Comparison of ENCODE assay signal across 17 cellular contexts in genomic region chr1:183275322-183275721, GRCh38.
A peak's percentile ranks its signal among the peaks of the same experiment; 100 is the strongest.
DNase-seq lines count a peak whose midpoint lies in the region; ATAC-seq and TF ChIP-seq lines count a peak whose summit lies in the region.
"Had no signal": no experiment of that assay in that cellular context is flagged by ENCODE, and none has a peak within 500 bp of the region (broad histone marks: within the 10 kb centered on the region; RNA-seq: fewer than 3 reads in every experiment).

No MANE protein-coding gene starts in this region.

- DNase-seq in H9 = peak; percentile 12
- DNase-seq in IMR-90 = no peak
- DNase-seq in mesenchymal stem cell = no peak
- DNase-seq in spleen = peak; percentile 13
- no peak for DNase-seq in HPDE6-E6E7 (ENCODE audit: extremely low spot score)
- DNase-seq: ACHN; BE2C; Caco-2; CD4-positive, alpha-beta T cell; DMS153; DMS79; GDM1 had no signal

- peaks cover 26% of the 10 kb centered on the region for H3K9me1 ChIP-seq in IMR-90 (ENCODE audit: insufficient read depth, low read length)

- no peak for TF ChIP-seq RAD21 in IMR-90 (IDR thresholded peaks at IDR 0.05; ENCODE audit: low read length)

- H3K23ac ChIP-seq in H9 (ENCODE audit: insufficient read length, low read depth, low read length) = no peak overlapping the region
- H3K23ac ChIP-seq in IMR-90 (ENCODE audit: low read depth, low read length) = no peak overlapping the region
- no peak overlapping the region for H3K23ac ChIP-seq in mesenchymal stem cell (ENCODE audit: low read length in 2 of 2)

- peaks cover 8% of the 10 kb centered on the region; the same call in 1 of the 2 replicates for H3K4me1 ChIP-seq in H9 (ENCODE audit: insufficient read depth, low read length)
- H3K4me1 ChIP-seq in IMR-90 (ENCODE audit: control insufficient read depth, insufficient read depth, low read length) = peaks cover 36% of the 10 kb centered on the region
- H3K4me1 ChIP-seq in mesenchymal stem cell (ENCODE audit: control insufficient read depth, insufficient read depth, low read depth, low read length) = peaks cover 18% of the 10 kb centered on the region
- peaks cover 0 to 20% (median 0%) of the 10 kb centered on the region in 6 donors for H3K4me1 ChIP-seq in spleen

- H2BK20ac ChIP-seq in H9 (ENCODE audit: low read depth, low read length, poor library complexity, severe bottlenecking) (no peak overlapping the region), IMR-90 (ENCODE audit: low read depth, low read length) (peak overlapping the region; percentile 37; the same call in 1 of the 2 replicates)

- no peak overlapping the region for H3K18ac ChIP-seq in H9 (ENCODE audit: insufficient read length, low read depth, low read length)
- H3K18ac ChIP-seq in IMR-90 (ENCODE audit: low read depth, low read length) = no peak overlapping the region
- peak overlapping the region in 1 of 2 experiments; percentile 68 for H3K18ac ChIP-seq in mesenchymal stem cell (ENCODE audit: low read depth in 1 of 2, low read length in 2 of 2)

- no TSS peak for BruUV-seq in IMR-90 (replicated peaks; lab: Mats Ljungman, UMichigan)

- TF ChIP-seq CTCF in H9 (conservative IDR thresholded peaks at IDR 0.05) (no peak), IMR-90 (conservative IDR thresholded peaks at IDR 0.05; ENCODE audit: low read depth, low read length) (no peak), spleen (IDR thresholded peaks at IDR 0.05 in 8 of 11, conservative IDR thresholded peaks at IDR 0.05 in 3 of 11) (no peak)

- intact Hi-C loops in IMR-90 (cut with micrococcal nuclease) = loop anchor here (5.0 kb wide), 1 partner anchor 128 kb away; no protein-coding TSS in a partner anchor
- intact Hi-C loops in spleen (cut with DNase I; ENCODE audit: low total_unique reads) = no loop called here

- H4K20me1 ChIP-seq in H9 (ENCODE audit: control insufficient read depth, insufficient read depth, insufficient read length) (no peaks in the 10 kb centered on the region), IMR-90 (ENCODE audit: insufficient read depth, low read length) (no peaks in the 10 kb centered on the region; the same call in 1 of the 2 replicates)

- H4K5ac ChIP-seq in H9 (ENCODE audit: insufficient read length, low read depth, low read length) = no peak overlapping the region
- H4K5ac ChIP-seq in IMR-90 (ENCODE audit: low read depth, low read length) = no peak overlapping the region; the same call in 1 of the 2 replicates

- no peak overlapping the region for H2AK5ac ChIP-seq in H9 (ENCODE audit: insufficient read length, low read length)
- peak overlapping the region; percentile 82 for H2AK5ac ChIP-seq in IMR-90 (ENCODE audit: low read depth, low read length)
- no peak overlapping the region for H2AK5ac ChIP-seq in mesenchymal stem cell (ENCODE audit: low read length, severe bottlenecking)

- no peaks in the 10 kb centered on the region for H3K23me2 ChIP-seq in H9 (ENCODE audit: insufficient read length, low read depth, low read length, poor library complexity, severe bottlenecking)

- H2BK120ac ChIP-seq in H9 (ENCODE audit: low read depth, low read length, poor library complexity, severe bottlenecking) = no peak overlapping the region
- peak overlapping the region; percentile 77 for H2BK120ac ChIP-seq in IMR-90 (ENCODE audit: low read depth, low read length)
- H2BK120ac ChIP-seq in mesenchymal stem cell (ENCODE audit: low read depth, low read length) = peak overlapping the region; percentile 54

- ATAC-seq in IMR-90 (ENCODE audit: low read depth) (no peak), GM21381 (IDR thresholded peaks at IDR 0.05; ENCODE audit: unreplicated experiment) (no peak), HG03520 (IDR thresholded peaks at IDR 0.05; ENCODE audit: unreplicated experiment) (no peak)
- ATAC-seq: GM23338, HCT116 had no signal

- H3K4me1 Mint-ChIP-seq in H9 = peaks cover 29 to 30% of the 10 kb centered on the region in 2 experiments

- no peak overlapping the region for H3K4ac ChIP-seq in H9 (ENCODE audit: low read depth, low read length)
- peak overlapping the region; percentile 70 for H3K4ac ChIP-seq in IMR-90 (ENCODE audit: low read depth, low read length)
- no peak overlapping the region for H3K4ac ChIP-seq in mesenchymal stem cell (ENCODE audit: low read depth in 1 of 2, low read length in 2 of 2)

- H3K27me3 ChIP-seq in H9 (ENCODE audit: insufficient read depth, low read length) = no peaks in the 10 kb centered on the region
- H3K27me3 ChIP-seq in IMR-90 (ENCODE audit: control insufficient read depth, insufficient read depth, low read length) = no peaks in the 10 kb centered on the region
- no peaks in the 10 kb centered on the region for H3K27me3 ChIP-seq in mesenchymal stem cell (ENCODE audit: control insufficient read depth in 1 of 2, insufficient read depth in 1 of 2, low read length in 2 of 2)
- no peaks in the 10 kb centered on the region for H3K27me3 ChIP-seq in spleen (replicated peaks in 1 of 7)
- H3K27me3 ChIP-seq: BE2C had no signal

- in situ Hi-C loops in IMR-90 (cut with MboI; ENCODE audit: low sequenced_read_pairs) = no loop called here

- H3K36me3 ChIP-seq in IMR-90 (ENCODE audit: control insufficient read depth, insufficient read depth, low read length) (no peaks in the 10 kb centered on the region), mesenchymal stem cell (ENCODE audit: control insufficient read depth in 1 of 2, insufficient read depth in 2 of 2, low read depth in 1 of 2, low read length in 2 of 2) (no peaks in the 10 kb centered on the region), spleen (no peaks in the 10 kb centered on the region)
- H3K36me3 ChIP-seq: BE2C had no signal

- H3K9ac ChIP-seq in H9 (ENCODE audit: extremely low read depth, insufficient read length, low read length) = no peak overlapping the region
- no peak overlapping the region for H3K9ac ChIP-seq in IMR-90 (ENCODE audit: low read depth, low read length)
- peak overlapping the region; percentile 31 for H3K9ac ChIP-seq in mesenchymal stem cell (ENCODE audit: low read length)

- H3K56ac ChIP-seq in H9 (ENCODE audit: insufficient read length, low read depth, low read length) (no peak overlapping the region), IMR-90 (ENCODE audit: extremely low read depth, insufficient read depth, low read length) (no peak overlapping the region)

- H2BK5ac ChIP-seq in H9 (ENCODE audit: insufficient read length, low read length) (no peak overlapping the region), IMR-90 (ENCODE audit: low read depth, low read length, poor library complexity, severe bottlenecking) (peak overlapping the region; percentile 45), mesenchymal stem cell (ENCODE audit: low read depth, low read length, poor library complexity, severe bottlenecking) (no peak overlapping the region)

- H3K27ac ChIP-seq in H9 (ENCODE audit: insufficient read length, low read depth, low read length) (no peak overlapping the region), IMR-90 (ENCODE audit: insufficient read depth, low read length) (no peak overlapping the region), mesenchymal stem cell (ENCODE audit: low read length, poor library complexity, severe bottlenecking) (no peak overlapping the region), spleen (no peak overlapping the region)
- H3K27ac ChIP-seq: C4-2B had no signal

- no peaks in the 10 kb centered on the region for H3K9me3 Mint-ChIP-seq in H9
- H3K9me3 Mint-ChIP-seq: CD4-positive, alpha-beta T cell; GM23338 had no signal

- no peak overlapping the region for H2BK15ac ChIP-seq in H9 (ENCODE audit: low read depth, low read length)
- H2BK15ac ChIP-seq in IMR-90 (ENCODE audit: low read depth, low read length) = 0 out of 3 replicates have a peak overlapping the region, but pooled peaks have one; percentile 31
- no peak overlapping the region for H2BK15ac ChIP-seq in mesenchymal stem cell (ENCODE audit: low read depth, poor library complexity, severe bottlenecking)

- H4K8ac ChIP-seq in H9 (replicated peaks; ENCODE audit: insufficient read length, low read depth, low read length) (no peak overlapping the region), IMR-90 (ENCODE audit: low read depth in 2 of 2, low read length in 2 of 2) (peak overlapping the region in 1 of 2 experiments; percentile 29; a peak in 2 of 4 replicates), mesenchymal stem cell (ENCODE audit: low read length) (peak overlapping the region; percentile 7)

- H3K14ac ChIP-seq in H9 (ENCODE audit: insufficient read depth, low read length) (no peak overlapping the region), IMR-90 (replicated peaks; ENCODE audit: low read depth, low read length) (peak overlapping the region; percentile 33; the same call in 1 of the 2 replicates), mesenchymal stem cell (ENCODE audit: low read length in 2 of 2) (no peak overlapping the region)

- no CpG with 5 or more reads among the region's 3 CpGs for WGBS in H9 (ENCODE audit: extremely low coverage, insufficient read length, low lambda C conversion rate)
- WGBS in IMR-90 (ENCODE audit: extremely low coverage in 2 of 2, insufficient read length in 1 of 2), 2 experiments = no CpG with 5 or more reads among the region's 3 CpGs
- WGBS in mesenchymal stem cell = 95% methylated on average over 1 of the region's 3 CpGs
- WGBS in spleen, 5 donors = 78 to 94% (median 85%) methylated on average over 3 of the region's 3 CpGs

- H3K4me3 Mint-ChIP-seq in H9 = no peak overlapping the region
- H3K4me3 Mint-ChIP-seq: CD4-positive, alpha-beta T cell; GM23338 had no signal

- H4K91ac ChIP-seq in H9 (ENCODE audit: insufficient read length, low read depth, low read length) = no peak overlapping the region
- H4K91ac ChIP-seq in IMR-90 (ENCODE audit: insufficient read depth, low read depth, low read length) = peak overlapping the region; percentile 61
- no peak overlapping the region for H4K91ac ChIP-seq in mesenchymal stem cell (ENCODE audit: low read length)

- H3K4me3 ChIP-seq in IMR-90 (ENCODE audit: insufficient read depth, low read depth, low read length) (no peak overlapping the region), mesenchymal stem cell (ENCODE audit: insufficient read depth in 1 of 2, low read depth in 1 of 2, low read length in 2 of 2) (no peak overlapping the region), spleen (no peak overlapping the region)
- H3K4me3 ChIP-seq: GM23338 had no signal

- H3K79me1 ChIP-seq in H9 (ENCODE audit: insufficient read depth, low read depth, low read length, poor library complexity, severe bottlenecking) (no peaks in the 10 kb centered on the region), IMR-90 (ENCODE audit: low read depth in 1 of 2, low read length in 2 of 2) (peaks cover 0 to 26% of the 10 kb centered on the region in 2 experiments; a peak in 2 of 4 replicates), mesenchymal stem cell (replicated peaks; ENCODE audit: low read length, poor library complexity, severe bottlenecking) (no peaks in the 10 kb centered on the region)

- H3K9me3 ChIP-seq in H9 (ENCODE audit: control insufficient read depth, low read depth, low read length) (no peaks in the 10 kb centered on the region), IMR-90 (ENCODE audit: control insufficient read depth, insufficient read depth, low read length) (no peaks in the 10 kb centered on the region), mesenchymal stem cell (ENCODE audit: control insufficient read depth, low read length) (no peaks in the 10 kb centered on the region), spleen (no peaks in the 10 kb centered on the region)
- H3K9me3 ChIP-seq: BE2C, Caco-2 had no signal

- no peak overlapping the region for H2BK12ac ChIP-seq in H9 (ENCODE audit: insufficient read length, low read depth, low read length)
- peak overlapping the region in 1 of 2 experiments; percentile 44 for H2BK12ac ChIP-seq in mesenchymal stem cell (ENCODE audit: low read length in 2 of 2)

- H3T11ph ChIP-seq in H9 (ENCODE audit: low read length) = no peak overlapping the region

- H3K4me2 ChIP-seq in H9 (ENCODE audit: insufficient read depth, insufficient read length, low read length) = no peak overlapping the region
- H3K4me2 ChIP-seq in IMR-90 (ENCODE audit: low read depth, low read length) = no peak overlapping the region
- no peak overlapping the region for H3K4me2 ChIP-seq in mesenchymal stem cell (ENCODE audit: low read length, poor library complexity, severe bottlenecking)
- H3K4me2 ChIP-seq: GM23338 had no signal

- H2AFZ ChIP-seq in H9 (ENCODE audit: low read length) = no peak overlapping the region
- H2AFZ ChIP-seq in IMR-90 (replicated peaks; ENCODE audit: low read length, poor library complexity) = no peak overlapping the region
- H2AFZ ChIP-seq in mesenchymal stem cell (ENCODE audit: low read depth, low read length) = no peak overlapping the region
- H2AFZ ChIP-seq: GM23338 had no signal

- H3K79me2 ChIP-seq in H9 (ENCODE audit: insufficient read depth, low read length) = no peaks in the 10 kb centered on the region

- peak overlapping the region in 1 of 3 experiments; percentile 40; a peak in 1 of 7 replicates for H3K27ac Mint-ChIP-seq in H9
- H3K27ac Mint-ChIP-seq: CD4-positive, alpha-beta T cell had no signal

- H3K36me3 Mint-ChIP-seq in H9 (ENCODE audit: insufficient read depth in 1 of 3, low read depth in 3 of 3) = no peaks in the 10 kb centered on the region

- CTCF ChIA-PET in IMR-90 (lab: Yijun Ruan, JAX) = interaction anchor here (0.6 kb wide), 1 partner anchor 39 kb away, joined by 3 read pairs; no protein-coding TSS in a partner anchor

- POLR2A ChIA-PET in IMR-90 (lab: Charles Lee; ENCODE audit: unreplicated experiment) = no interaction called here

- TF ChIP-seq POLR2A in IMR-90 (IDR thresholded peaks at IDR 0.05; ENCODE audit: low read depth, low read length) = no peak
- no peak for TF ChIP-seq POLR2A in spleen (IDR thresholded peaks at IDR 0.05)

- no peaks in the 10 kb centered on the region; the same call in 1 of the 2 replicates for H3K27me3 Mint-ChIP-seq in H9 (ENCODE audit: low read depth)

- H2AK9ac ChIP-seq in IMR-90 (replicated peaks; ENCODE audit: low read depth, low read length, poor library complexity) = no peak overlapping the region

- dilution Hi-C loops in IMR-90 (cut with HindIII; ENCODE audit: low sequenced_read_pairs, unreplicated experiment) = no loop called here

Comparison
In these comparisons a context has a peak if more than half of its experiments do, and no peak if none do; other contexts are left out.
1. DNase-seq: peak in H9 (single experiment) and spleen (single experiment); none in IMR-90 (single experiment), mesenchymal stem cell (single experiment) and HPDE6-E6E7 (single experiment).